9 cellular contexts compared by ENCODE assay signal in the genomic region with DNA sequence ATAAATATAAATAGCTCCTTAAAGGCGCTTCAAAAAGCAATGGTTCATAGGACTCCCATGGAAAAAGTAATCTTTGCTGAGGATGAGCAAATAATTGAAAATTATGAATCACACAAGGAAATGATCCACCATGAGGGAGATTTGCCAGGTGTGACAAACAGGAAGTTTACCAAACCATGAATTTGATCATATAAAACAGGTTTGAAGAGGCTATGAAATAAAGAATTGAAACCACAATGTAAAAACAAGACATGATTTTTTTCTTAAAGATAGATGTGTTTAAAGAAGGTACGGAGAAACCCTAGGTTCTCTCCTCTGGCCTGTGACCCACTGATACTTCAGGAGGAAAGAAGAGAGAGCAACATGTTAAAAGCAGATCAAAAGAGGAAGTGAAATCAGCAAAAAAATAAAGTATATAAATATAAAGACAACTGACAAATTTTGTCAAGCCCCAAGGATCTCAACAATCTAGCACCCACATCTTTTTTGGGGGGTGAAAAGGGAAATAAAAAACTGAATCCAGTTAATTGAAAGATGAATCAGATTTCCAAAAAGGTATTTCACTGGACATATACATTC.
DNase-seq lines count a peak whose midpoint lies in the region; ATAC-seq and TF ChIP-seq lines count a peak whose summit lies in the region.
"Had no signal": no experiment of that assay in that cellular context is flagged by ENCODE, and none has a peak within 500 bp of the region (broad histone marks: within the 10 kb centered on the region; RNA-seq: fewer than 3 reads in every experiment).

No MANE protein-coding gene starts in this region.

- H3K27ac Mint-ChIP-seq in GM23338: 0 out of 2 replicates have a peak overlapping the region, but pooled peaks have one; percentile 6
- no peak overlapping the region for H3K27ac Mint-ChIP-seq in nephron progenitor cell

- H3K36me3 Mint-ChIP-seq in GM23338 (ENCODE audit: low read depth) (peaks cover 15% of the 10 kb centered on the region), nephron progenitor cell (ENCODE audit: low read depth) (no peaks in the 10 kb centered on the region)
- H3K36me3 Mint-ChIP-seq: natural killer cell had no signal

- H3K4me3 Mint-ChIP-seq in GM23338: no peak overlapping the region
- H3K4me3 Mint-ChIP-seq in nephron progenitor cell: no peak overlapping the region
- H3K4me3 Mint-ChIP-seq: natural killer cell had no signal

- no peak for TF ChIP-seq CTCF in GM23338 (conservative IDR thresholded peaks at IDR 0.05; ENCODE audit: low read depth in 2 of 2)
- no peak for TF ChIP-seq CTCF in foreskin keratinocyte (conservative IDR thresholded peaks at IDR 0.05)
- TF ChIP-seq CTCF in nephron progenitor cell (IDR thresholded peaks at IDR 0.05): no peak

- ATAC-seq in GM18868 (IDR thresholded peaks at IDR 0.05; ENCODE audit: unreplicated experiment): peak; percentile 89
- ATAC-seq in GM23338: no peak
- ATAC-seq in foreskin keratinocyte: peak; percentile 84
- ATAC-seq: natural killer cell had no signal

- no peaks in the 10 kb centered on the region for H3K9me3 Mint-ChIP-seq in GM23338
- H3K9me3 Mint-ChIP-seq in nephron progenitor cell: no peaks in the 10 kb centered on the region
- H3K9me3 Mint-ChIP-seq: natural killer cell had no signal

- peaks cover 18% of the 10 kb centered on the region for H3K4me1 ChIP-seq in GM23338 (ENCODE audit: insufficient read depth)
- peaks cover 16% of the 10 kb centered on the region for H3K4me1 ChIP-seq in foreskin keratinocyte

- H3K4me2 ChIP-seq in GM23338: no peak overlapping the region

- H3K79me2 ChIP-seq in GM23338 (replicated peaks; ENCODE audit: insufficient read depth): no peaks in the 10 kb centered on the region

- H3K27ac ChIP-seq in GM23338 (ENCODE audit: low read depth): no peak overlapping the region
- H3K27ac ChIP-seq in foreskin keratinocyte: peak overlapping the region; percentile 15

- H2AFZ ChIP-seq in GM23338: no peak overlapping the region

- H3K4me3 ChIP-seq in GM23338: no peak overlapping the region

- H3K4me1 Mint-ChIP-seq in GM23338 (peaks cover 35% of the 10 kb centered on the region), nephron progenitor cell (peaks cover 13% of the 10 kb centered on the region)

- H3K36me3 ChIP-seq in GM23338 (ENCODE audit: insufficient read depth): no peaks in the 10 kb centered on the region

- H3K27me3 Mint-ChIP-seq in GM23338 (ENCODE audit: insufficient read depth, low read depth, poor library complexity): peaks cover 4% of the 10 kb centered on the region
- H3K27me3 Mint-ChIP-seq in nephron progenitor cell (ENCODE audit: low read depth, poor library complexity): no peaks in the 10 kb centered on the region

- no peaks in the 10 kb centered on the region for H3K9me2 ChIP-seq in GM23338 (ENCODE audit: insufficient read depth)

- H4K20me1 ChIP-seq in GM23338 (replicated peaks; ENCODE audit: insufficient read depth): no peaks in the 10 kb centered on the region

- DNase-seq in GM23338 (ENCODE audit: low spot score) (no peak), HT1080 (ENCODE audit: low read depth) (peak; percentile 10), foreskin keratinocyte (peak; percentile 28 to 55), T1000 (lab: John Stamatoyannopoulos, UW) (no peak), NCI-H510A (lab: John Stamatoyannopoulos, UW) (no peak), nephron progenitor cell (no peak), NCI-H1105 (lab: John Stamatoyannopoulos, UW) (no peak)
- DNase-seq: natural killer cell had no signal

- H3K27me3 ChIP-seq in GM23338 (ENCODE audit: insufficient read depth) (no peaks in the 10 kb centered on the region), foreskin keratinocyte (no peaks in the 10 kb centered on the region)

- H3F3A ChIP-seq in GM23338 (replicated peaks; ENCODE audit: low read depth): no peaks in the 10 kb centered on the region

TF ChIP-seq in GM23338, 12 proteins besides CTCF, POLR2A, EP300 and RAD21 (continues in another document):
- TF ChIP-seq ZNF462 (CRISPR knock-in tag; IDR thresholded peaks at IDR 0.05): no peak
- TF ChIP-seq POLR2AphosphoS5 (IDR thresholded peaks at IDR 0.05; ENCODE audit: low read depth): no peak
- no peak for TF ChIP-seq EZH2phosphoT487 (IDR thresholded peaks at IDR 0.05; ENCODE audit: unreplicated experiment)
- TF ChIP-seq JUNB (IDR thresholded peaks at IDR 0.05; ENCODE audit: unreplicated experiment): no peak
- TF ChIP-seq CREB1 (CRISPR knock-in tag; IDR thresholded peaks at IDR 0.05; ENCODE audit: low read depth): no peak
- TF ChIP-seq, protein P1, sequence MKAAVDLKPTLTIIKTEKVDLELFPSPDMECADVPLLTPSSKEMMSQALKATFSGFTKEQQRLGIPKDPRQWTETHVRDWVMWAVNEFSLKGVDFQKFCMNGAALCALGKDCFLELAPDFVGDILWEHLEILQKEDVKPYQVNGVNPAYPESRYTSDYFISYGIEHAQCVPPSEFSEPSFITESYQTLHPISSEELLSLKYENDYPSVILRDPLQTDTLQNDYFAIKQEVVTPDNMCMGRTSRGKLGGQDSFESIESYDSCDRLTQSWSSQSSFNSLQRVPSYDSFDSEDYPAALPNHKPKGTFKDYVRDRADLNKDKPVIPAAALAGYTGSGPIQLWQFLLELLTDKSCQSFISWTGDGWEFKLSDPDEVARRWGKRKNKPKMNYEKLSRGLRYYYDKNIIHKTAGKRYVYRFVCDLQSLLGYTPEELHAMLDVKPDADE (IDR thresholded peaks at IDR 0.05): no peak
- TF ChIP-seq ZNF114 (CRISPR knock-in tag; IDR thresholded peaks at IDR 0.05): no peak
- no peak for TF ChIP-seq ZNF331 (CRISPR knock-in tag; IDR thresholded peaks at IDR 0.05; ENCODE audit: low read depth)
- TF ChIP-seq STAT1 (IDR thresholded peaks at IDR 0.05; ENCODE audit: unreplicated experiment): no peak

Comparison
In these comparisons a context has a peak if more than half of its experiments do, and no peak if none do; other contexts are left out.
1. DNase-seq: peak in HT1080 (single experiment) and foreskin keratinocyte (2 of 2); none in GM23338 (single experiment), T1000 (single experiment), NCI-H510A (single experiment), nephron progenitor cell (single experiment) and NCI-H1105 (single experiment).